ENCODE assay signal across 2 cellular contexts in the genomic region with DNA sequence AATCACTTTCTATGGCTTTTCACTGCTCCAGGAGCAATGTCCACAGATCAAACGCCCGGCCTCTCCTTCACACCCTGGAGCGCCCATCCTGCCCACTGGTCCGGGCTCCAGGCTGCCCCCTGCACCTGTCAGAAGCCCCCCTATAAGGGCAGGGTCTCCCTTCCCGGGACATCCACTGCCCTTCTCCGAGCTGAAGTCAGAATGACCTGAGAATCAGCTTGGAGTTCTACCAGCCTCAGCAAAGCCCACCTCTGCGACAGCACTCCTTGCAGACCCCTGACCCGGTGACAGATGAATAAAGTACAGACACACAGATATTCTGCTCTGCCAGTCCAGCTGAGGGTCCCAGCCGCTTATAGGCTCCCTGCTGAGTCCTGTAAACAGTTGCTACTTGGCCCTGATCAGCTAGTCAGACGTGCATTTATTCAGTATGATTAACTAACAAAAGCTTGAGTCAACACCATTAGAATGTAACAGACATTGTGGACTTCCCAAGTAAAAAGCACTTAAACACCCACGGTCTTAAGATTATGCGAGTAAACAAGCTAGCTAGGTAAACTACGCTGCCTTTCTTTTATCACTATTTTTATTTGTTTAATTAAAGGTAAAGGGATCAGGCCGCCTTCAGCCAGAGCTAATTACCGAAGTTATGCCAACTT.
TF ChIP-seq lines count a peak whose summit lies in the region.

No MANE protein-coding gene starts in this region.

TF ChIP-seq in SK-N-SH, 30 proteins besides CTCF, POLR2A, EP300 and RAD21 (continued from another document):
- TF ChIP-seq, protein P1, sequence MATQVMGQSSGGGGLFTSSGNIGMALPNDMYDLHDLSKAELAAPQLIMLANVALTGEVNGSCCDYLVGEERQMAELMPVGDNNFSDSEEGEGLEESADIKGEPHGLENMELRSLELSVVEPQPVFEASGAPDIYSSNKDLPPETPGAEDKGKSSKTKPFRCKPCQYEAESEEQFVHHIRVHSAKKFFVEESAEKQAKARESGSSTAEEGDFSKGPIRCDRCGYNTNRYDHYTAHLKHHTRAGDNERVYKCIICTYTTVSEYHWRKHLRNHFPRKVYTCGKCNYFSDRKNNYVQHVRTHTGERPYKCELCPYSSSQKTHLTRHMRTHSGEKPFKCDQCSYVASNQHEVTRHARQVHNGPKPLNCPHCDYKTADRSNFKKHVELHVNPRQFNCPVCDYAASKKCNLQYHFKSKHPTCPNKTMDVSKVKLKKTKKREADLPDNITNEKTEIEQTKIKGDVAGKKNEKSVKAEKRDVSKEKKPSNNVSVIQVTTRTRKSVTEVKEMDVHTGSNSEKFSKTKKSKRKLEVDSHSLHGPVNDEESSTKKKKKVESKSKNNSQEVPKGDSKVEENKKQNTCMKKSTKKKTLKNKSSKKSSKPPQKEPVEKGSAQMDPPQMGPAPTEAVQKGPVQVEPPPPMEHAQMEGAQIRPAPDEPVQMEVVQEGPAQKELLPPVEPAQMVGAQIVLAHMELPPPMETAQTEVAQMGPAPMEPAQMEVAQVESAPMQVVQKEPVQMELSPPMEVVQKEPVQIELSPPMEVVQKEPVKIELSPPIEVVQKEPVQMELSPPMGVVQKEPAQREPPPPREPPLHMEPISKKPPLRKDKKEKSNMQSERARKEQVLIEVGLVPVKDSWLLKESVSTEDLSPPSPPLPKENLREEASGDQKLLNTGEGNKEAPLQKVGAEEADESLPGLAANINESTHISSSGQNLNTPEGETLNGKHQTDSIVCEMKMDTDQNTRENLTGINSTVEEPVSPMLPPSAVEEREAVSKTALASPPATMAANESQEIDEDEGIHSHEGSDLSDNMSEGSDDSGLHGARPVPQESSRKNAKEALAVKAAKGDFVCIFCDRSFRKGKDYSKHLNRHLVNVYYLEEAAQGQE (IDR thresholded peaks at IDR 0.05; ENCODE audit: low read depth, low read length), result no peak
- TF ChIP-seq ELF1 (IDR thresholded peaks at IDR 0.05) (no peak), EZH2phosphoT487 (IDR thresholded peaks at IDR 0.05; ENCODE audit: borderline replicate concordance, low read depth) (no peak), NRF1 (IDR thresholded peaks at IDR 0.05; ENCODE audit: low read depth, low read length) (no peak), SMC3 (IDR thresholded peaks at IDR 0.05; ENCODE audit: low read depth, low read length) (no peak), FOXJ3 (CRISPR knock-in tag; IDR thresholded peaks at IDR 0.05) (no peak), RXRA (IDR thresholded peaks at IDR 0.05; ENCODE audit: borderline replicate concordance, low read depth) (no peak), RCOR1 (IDR thresholded peaks at IDR 0.05; ENCODE audit: low read length) (no peak), FOXM1 (IDR thresholded peaks at IDR 0.05; ENCODE audit: low read depth) (no peak), YY1 (IDR thresholded peaks at IDR 0.05; ENCODE audit: low read depth) (no peak)
- TF ChIP-seq, protein P2, sequence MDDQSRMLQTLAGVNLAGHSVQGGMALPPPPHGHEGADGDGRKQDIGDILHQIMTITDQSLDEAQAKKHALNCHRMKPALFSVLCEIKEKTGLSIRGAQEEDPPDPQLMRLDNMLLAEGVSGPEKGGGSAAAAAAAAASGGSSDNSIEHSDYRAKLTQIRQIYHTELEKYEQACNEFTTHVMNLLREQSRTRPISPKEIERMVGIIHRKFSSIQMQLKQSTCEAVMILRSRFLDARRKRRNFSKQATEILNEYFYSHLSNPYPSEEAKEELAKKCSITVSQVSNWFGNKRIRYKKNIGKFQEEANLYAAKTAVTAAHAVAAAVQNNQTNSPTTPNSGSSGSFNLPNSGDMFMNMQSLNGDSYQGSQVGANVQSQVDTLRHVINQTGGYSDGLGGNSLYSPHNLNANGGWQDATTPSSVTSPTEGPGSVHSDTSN (IDR thresholded peaks at IDR 0.05), result no peak
- TF ChIP-seq, protein P3, sequence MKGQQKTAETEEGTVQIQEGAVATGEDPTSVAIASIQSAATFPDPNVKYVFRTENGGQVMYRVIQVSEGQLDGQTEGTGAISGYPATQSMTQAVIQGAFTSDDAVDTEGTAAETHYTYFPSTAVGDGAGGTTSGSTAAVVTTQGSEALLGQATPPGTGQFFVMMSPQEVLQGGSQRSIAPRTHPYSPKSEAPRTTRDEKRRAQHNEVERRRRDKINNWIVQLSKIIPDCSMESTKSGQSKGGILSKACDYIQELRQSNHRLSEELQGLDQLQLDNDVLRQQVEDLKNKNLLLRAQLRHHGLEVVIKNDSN (IDR thresholded peaks at IDR 0.05; ENCODE audit: borderline replicate concordance, low read depth), result no peak

TF ChIP-seq in SK-N-SH treated with all-trans-retinoic acid at 6 μM for 48 hours, 23 proteins besides CTCF, POLR2A, EP300 and RAD21 (continued from another document):
- TF ChIP-seq, protein P4, sequence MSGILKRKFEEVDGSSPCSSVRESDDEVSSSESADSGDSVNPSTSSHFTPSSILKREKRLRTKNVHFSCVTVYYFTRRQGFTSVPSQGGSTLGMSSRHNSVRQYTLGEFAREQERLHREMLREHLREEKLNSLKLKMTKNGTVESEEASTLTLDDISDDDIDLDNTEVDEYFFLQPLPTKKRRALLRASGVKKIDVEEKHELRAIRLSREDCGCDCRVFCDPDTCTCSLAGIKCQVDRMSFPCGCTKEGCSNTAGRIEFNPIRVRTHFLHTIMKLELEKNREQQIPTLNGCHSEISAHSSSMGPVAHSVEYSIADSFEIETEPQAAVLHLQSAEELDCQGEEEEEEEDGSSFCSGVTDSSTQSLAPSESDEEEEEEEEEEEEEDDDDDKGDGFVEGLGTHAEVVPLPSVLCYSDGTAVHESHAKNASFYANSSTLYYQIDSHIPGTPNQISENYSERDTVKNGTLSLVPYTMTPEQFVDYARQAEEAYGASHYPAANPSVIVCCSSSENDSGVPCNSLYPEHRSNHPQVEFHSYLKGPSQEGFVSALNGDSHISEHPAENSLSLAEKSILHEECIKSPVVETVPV (CRISPR knock-in tag; IDR thresholded peaks at IDR 0.05), result no peak
- TF ChIP-seq, protein P5, sequence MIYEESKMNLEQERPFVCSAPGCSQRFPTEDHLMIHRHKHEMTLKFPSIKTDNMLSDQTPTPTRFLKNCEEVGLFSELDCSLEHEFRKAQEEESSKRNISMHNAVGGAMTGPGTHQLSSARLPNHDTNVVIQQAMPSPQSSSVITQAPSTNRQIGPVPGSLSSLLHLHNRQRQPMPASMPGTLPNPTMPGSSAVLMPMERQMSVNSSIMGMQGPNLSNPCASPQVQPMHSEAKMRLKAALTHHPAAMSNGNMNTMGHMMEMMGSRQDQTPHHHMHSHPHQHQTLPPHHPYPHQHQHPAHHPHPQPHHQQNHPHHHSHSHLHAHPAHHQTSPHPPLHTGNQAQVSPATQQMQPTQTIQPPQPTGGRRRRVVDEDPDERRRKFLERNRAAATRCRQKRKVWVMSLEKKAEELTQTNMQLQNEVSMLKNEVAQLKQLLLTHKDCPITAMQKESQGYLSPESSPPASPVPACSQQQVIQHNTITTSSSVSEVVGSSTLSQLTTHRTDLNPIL (CRISPR knock-in tag; IDR thresholded peaks at IDR 0.05; ENCODE audit: low read depth), result no peak
- TF ChIP-seq TOX (CRISPR knock-in tag; IDR thresholded peaks at IDR 0.05; ENCODE audit: borderline replicate concordance) (no peak), CSDC2 (CRISPR knock-in tag; IDR thresholded peaks at IDR 0.05) (no peak), GLIS3 (CRISPR knock-in tag; IDR thresholded peaks at IDR 0.05) (no peak), ZFP3 (CRISPR knock-in tag; IDR thresholded peaks at IDR 0.05) (no peak), ZNF8 (CRISPR knock-in tag; IDR thresholded peaks at IDR 0.05) (no peak), ZNF70 (CRISPR knock-in tag; IDR thresholded peaks at IDR 0.05) (no peak), PPARA (CRISPR knock-in tag; IDR thresholded peaks at IDR 0.05; ENCODE audit: borderline replicate concordance) (no peak), TCF4 (CRISPR knock-in tag; IDR thresholded peaks at IDR 0.05; ENCODE audit: borderline replicate concordance) (no peak), ZNF565 (CRISPR knock-in tag; conservative IDR thresholded peaks at IDR 0.05; ENCODE audit: low read depth) (no peak), ZC3H10 (CRISPR knock-in tag; IDR thresholded peaks at IDR 0.05) (no peak), ZFP30 (CRISPR knock-in tag; IDR thresholded peaks at IDR 0.05) (no peak)
- TF ChIP-seq, protein P6, sequence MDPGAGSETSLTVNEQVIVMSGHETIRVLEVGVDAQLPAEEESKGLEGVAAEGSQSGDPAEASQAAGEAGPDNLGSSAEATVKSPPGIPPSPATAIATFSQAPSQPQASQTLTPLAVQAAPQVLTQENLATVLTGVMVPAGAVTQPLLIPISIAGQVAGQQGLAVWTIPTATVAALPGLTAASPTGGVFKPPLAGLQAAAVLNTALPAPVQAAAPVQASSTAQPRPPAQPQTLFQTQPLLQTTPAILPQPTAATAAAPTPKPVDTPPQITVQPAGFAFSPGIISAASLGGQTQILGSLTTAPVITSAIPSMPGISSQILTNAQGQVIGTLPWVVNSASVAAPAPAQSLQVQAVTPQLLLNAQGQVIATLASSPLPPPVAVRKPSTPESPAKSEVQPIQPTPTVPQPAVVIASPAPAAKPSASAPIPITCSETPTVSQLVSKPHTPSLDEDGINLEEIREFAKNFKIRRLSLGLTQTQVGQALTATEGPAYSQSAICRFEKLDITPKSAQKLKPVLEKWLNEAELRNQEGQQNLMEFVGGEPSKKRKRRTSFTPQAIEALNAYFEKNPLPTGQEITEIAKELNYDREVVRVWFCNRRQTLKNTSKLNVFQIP (CRISPR knock-in tag; IDR thresholded peaks at IDR 0.05; ENCODE audit: borderline replicate concordance, low read depth), result no peak
- TF ChIP-seq, protein P7, sequence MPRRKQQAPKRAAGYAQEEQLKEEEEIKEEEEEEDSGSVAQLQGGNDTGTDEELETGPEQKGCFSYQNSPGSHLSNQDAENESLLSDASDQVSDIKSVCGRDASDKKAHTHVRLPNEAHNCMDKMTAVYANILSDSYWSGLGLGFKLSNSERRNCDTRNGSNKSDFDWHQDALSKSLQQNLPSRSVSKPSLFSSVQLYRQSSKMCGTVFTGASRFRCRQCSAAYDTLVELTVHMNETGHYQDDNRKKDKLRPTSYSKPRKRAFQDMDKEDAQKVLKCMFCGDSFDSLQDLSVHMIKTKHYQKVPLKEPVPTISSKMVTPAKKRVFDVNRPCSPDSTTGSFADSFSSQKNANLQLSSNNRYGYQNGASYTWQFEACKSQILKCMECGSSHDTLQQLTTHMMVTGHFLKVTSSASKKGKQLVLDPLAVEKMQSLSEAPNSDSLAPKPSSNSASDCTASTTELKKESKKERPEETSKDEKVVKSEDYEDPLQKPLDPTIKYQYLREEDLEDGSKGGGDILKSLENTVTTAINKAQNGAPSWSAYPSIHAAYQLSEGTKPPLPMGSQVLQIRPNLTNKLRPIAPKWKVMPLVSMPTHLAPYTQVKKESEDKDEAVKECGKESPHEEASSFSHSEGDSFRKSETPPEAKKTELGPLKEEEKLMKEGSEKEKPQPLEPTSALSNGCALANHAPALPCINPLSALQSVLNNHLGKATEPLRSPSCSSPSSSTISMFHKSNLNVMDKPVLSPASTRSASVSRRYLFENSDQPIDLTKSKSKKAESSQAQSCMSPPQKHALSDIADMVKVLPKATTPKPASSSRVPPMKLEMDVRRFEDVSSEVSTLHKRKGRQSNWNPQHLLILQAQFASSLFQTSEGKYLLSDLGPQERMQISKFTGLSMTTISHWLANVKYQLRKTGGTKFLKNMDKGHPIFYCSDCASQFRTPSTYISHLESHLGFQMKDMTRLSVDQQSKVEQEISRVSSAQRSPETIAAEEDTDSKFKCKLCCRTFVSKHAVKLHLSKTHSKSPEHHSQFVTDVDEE (CRISPR knock-in tag; IDR thresholded peaks at IDR 0.05), result no peak
